ENCODE assay signal across 18 cellular contexts in the genomic region with DNA sequence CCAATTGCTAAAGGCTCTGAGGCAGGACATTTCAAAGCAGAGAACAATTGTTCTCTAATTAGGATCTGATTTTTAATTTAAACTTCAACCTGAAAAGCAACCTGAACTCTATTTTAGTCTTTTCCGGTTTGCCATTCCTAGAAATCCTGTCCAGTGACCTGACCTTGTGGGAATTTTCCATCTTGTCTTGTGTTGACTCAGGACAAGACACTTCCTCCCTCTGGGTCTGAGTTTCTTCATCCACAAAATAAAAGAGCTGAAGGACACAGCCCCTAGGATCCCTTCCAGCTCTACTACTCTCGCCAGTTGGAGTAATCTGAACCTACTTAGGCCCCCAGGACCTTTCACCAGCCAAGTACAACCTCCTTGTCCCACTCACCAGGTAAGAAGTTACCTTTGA.
DNase-seq lines count a peak whose midpoint lies in the region; ATAC-seq and TF ChIP-seq lines count a peak whose summit lies in the region.
"Had no signal": no experiment of that assay in that cellular context is flagged by ENCODE, and none has a peak within 500 bp of the region (broad histone marks: within the 10 kb centered on the region; RNA-seq: fewer than 3 reads in every experiment).

No MANE protein-coding gene starts in this region.

- no peaks in the 10 kb centered on the region for H3K9me3 Mint-ChIP-seq in activated CD4-positive, alpha-beta memory T cell treated with anti-CD3 and anti-CD28 coated beads for 36 hours
- H3K9me3 Mint-ChIP-seq in activated CD4-positive, alpha-beta memory T cell treated with anti-CD3 and anti-CD28 coated beads, Interleukin-2, amount 10 ng/mL, durations not matched to agents 7 days and 5 days: no peaks in the 10 kb centered on the region
- no peaks in the 10 kb centered on the region for H3K9me3 Mint-ChIP-seq in activated T-helper 17 cell treated with anti-CD3 and anti-CD28 coated beads, Interleukin-2, amount 50 U/mL, for 72 hours
- peaks cover 0 to 5% (median 0%) of the 10 kb centered on the region in 11 donors for H3K9me3 Mint-ChIP-seq in naive thymus-derived CD4-positive, alpha-beta T cell
- H3K9me3 Mint-ChIP-seq: activated B cell treated with CpG ODN at 0.5 μM for 24 hours, memory B cell had no signal

- H3K27me3 Mint-ChIP-seq in activated CD4-positive, alpha-beta memory T cell treated with anti-CD3 and anti-CD28 coated beads for 36 hours: no peaks in the 10 kb centered on the region
- H3K27me3 Mint-ChIP-seq in activated CD4-positive, alpha-beta memory T cell treated with anti-CD3 and anti-CD28 coated beads, Interleukin-2, amount 10 ng/mL, durations not matched to agents 7 days and 5 days: peaks cover 2% of the 10 kb centered on the region
- no peaks in the 10 kb centered on the region for H3K27me3 Mint-ChIP-seq in activated T-helper 17 cell treated with anti-CD3 and anti-CD28 coated beads, Interleukin-2, amount 50 U/mL, for 72 hours
- peaks cover 0 to 9% (median 0%) of the 10 kb centered on the region in 5 donors for H3K27me3 Mint-ChIP-seq in naive thymus-derived CD4-positive, alpha-beta T cell
- H3K27me3 Mint-ChIP-seq: activated B cell treated with CpG ODN at 0.5 μM for 24 hours had no signal

- H3K4me1 Mint-ChIP-seq in activated CD4-positive, alpha-beta memory T cell treated with anti-CD3 and anti-CD28 coated beads for 36 hours (ENCODE audit: low read depth): peaks cover 18% of the 10 kb centered on the region
- H3K4me1 Mint-ChIP-seq in activated CD4-positive, alpha-beta memory T cell treated with anti-CD3 and anti-CD28 coated beads, Interleukin-2, amount 10 ng/mL, durations not matched to agents 7 days and 5 days: peaks cover 20% of the 10 kb centered on the region
- peaks cover 17% of the 10 kb centered on the region for H3K4me1 Mint-ChIP-seq in activated T-helper 17 cell treated with anti-CD3 and anti-CD28 coated beads, Interleukin-2, amount 50 U/mL, for 72 hours
- H3K4me1 Mint-ChIP-seq in naive thymus-derived CD4-positive, alpha-beta T cell: peaks cover 15 to 22% (median 17%) of the 10 kb centered on the region in 7 donors

- H3K9me3 ChIP-seq in naive thymus-derived CD4-positive, alpha-beta T cell (ENCODE audit: control insufficient read depth in 2 of 3, low read length in 3 of 3): no peaks in the 10 kb centered on the region
- no peaks in the 10 kb centered on the region for H3K9me3 ChIP-seq in esophagus muscularis mucosa
- H3K9me3 ChIP-seq: A549, Caco-2, gastroesophageal sphincter, transverse colon had no signal

- TF ChIP-seq EP300 in esophagus muscularis mucosa (IDR thresholded peaks at IDR 0.05): no peak

- no peak overlapping the region for H3K4me3 ChIP-seq in naive thymus-derived CD4-positive, alpha-beta T cell (ENCODE audit: low read length)
- H3K4me3 ChIP-seq in esophagus muscularis mucosa: no peak overlapping the region
- H3K4me3 ChIP-seq: A549, gastroesophageal sphincter, transverse colon had no signal

- no peak for DNase-seq in activated CD4-positive, alpha-beta memory T cell treated with anti-CD3 and anti-CD28 coated beads for 36 hours
- no peak for DNase-seq in activated CD4-positive, alpha-beta memory T cell treated with anti-CD3 and anti-CD28 coated beads, Interleukin-2, amount 10 ng/mL, durations not matched to agents 7 days and 5 days
- peak; percentile 16 for DNase-seq in ELR (ENCODE audit: low read depth)
- DNase-seq in naive thymus-derived CD4-positive, alpha-beta T cell: no peak
- DNase-seq in caudate nucleus (lab: John Stamatoyannopoulos, UW): no peak
- no peak for DNase-seq in esophagus muscularis mucosa (ENCODE audit: extremely low spot score)
- DNase-seq: activated B cell treated with CpG ODN at 0.5 μM for 24 hours; Caco-2; H7; NCI-H748 treated with DMSO at 0.1 percent for 48 hours; RPMI8226; stimulated activated CD4-positive, alpha-beta T cell treated with anti-CD3 and anti-CD28 coated beads, Interleukin-4, amount 100 ng/mL, for 1 hour; transverse colon had no signal

- H3K27me3 ChIP-seq in naive thymus-derived CD4-positive, alpha-beta T cell (ENCODE audit: control insufficient read depth in 2 of 2, insufficient read depth in 2 of 2, low read length in 2 of 2): no peaks in the 10 kb centered on the region
- H3K27me3 ChIP-seq in esophagus muscularis mucosa: peaks cover 0 to 3% (median 0%) of the 10 kb centered on the region in 4 donors
- H3K27me3 ChIP-seq: transverse colon had no signal

- H3K4me3 Mint-ChIP-seq in activated CD4-positive, alpha-beta memory T cell treated with anti-CD3 and anti-CD28 coated beads for 36 hours: no peak overlapping the region
- no peak overlapping the region for H3K4me3 Mint-ChIP-seq in activated CD4-positive, alpha-beta memory T cell treated with anti-CD3 and anti-CD28 coated beads, Interleukin-2, amount 10 ng/mL, durations not matched to agents 7 days and 5 days
- no peak overlapping the region for H3K4me3 Mint-ChIP-seq in activated T-helper 17 cell treated with anti-CD3 and anti-CD28 coated beads, Interleukin-2, amount 50 U/mL, for 72 hours
- no peak overlapping the region for H3K4me3 Mint-ChIP-seq in naive thymus-derived CD4-positive, alpha-beta T cell
- H3K4me3 Mint-ChIP-seq: activated B cell treated with CpG ODN at 0.5 μM for 24 hours, memory B cell had no signal

- H3K4me1 ChIP-seq in naive thymus-derived CD4-positive, alpha-beta T cell (ENCODE audit: control insufficient read depth in 2 of 2, insufficient read depth in 2 of 2, low read length in 2 of 2): peaks cover 7 to 13% of the 10 kb centered on the region in 2 donors
- peaks cover 7 to 21% (median 18%) of the 10 kb centered on the region in 4 donors for H3K4me1 ChIP-seq in esophagus muscularis mucosa
- H3K4me1 ChIP-seq: A549, Caco-2, gastroesophageal sphincter had no signal

- H3K27ac Mint-ChIP-seq in activated CD4-positive, alpha-beta memory T cell treated with anti-CD3 and anti-CD28 coated beads for 36 hours: peak overlapping the region; percentile 8
- H3K27ac Mint-ChIP-seq in activated CD4-positive, alpha-beta memory T cell treated with anti-CD3 and anti-CD28 coated beads, Interleukin-2, amount 10 ng/mL, durations not matched to agents 7 days and 5 days: no peak overlapping the region
- H3K27ac Mint-ChIP-seq in activated T-helper 17 cell treated with anti-CD3 and anti-CD28 coated beads, Interleukin-2, amount 50 U/mL, for 72 hours: peak overlapping the region; percentile 4
- peak overlapping the region; percentile 34 to 93 (median 78) for H3K27ac Mint-ChIP-seq in naive thymus-derived CD4-positive, alpha-beta T cell

- intact Hi-C loops in activated CD4-positive, alpha-beta memory T cell treated with anti-CD3 and anti-CD28 coated beads for 36 hours (cut with micrococcal nuclease): no loop called here
- intact Hi-C loops in naive thymus-derived CD4-positive, alpha-beta T cell (cut with micrococcal nuclease): loop anchor here (5.0 kb wide), 2 partner anchors 998 to 1013 kb away; no protein-coding TSS in a partner anchor
- intact Hi-C loops in esophagus muscularis mucosa (cut with DNase I): no loop called here

- 63% methylated on average over 2 of the region's 2 CpGs for WGBS in esophagus muscularis mucosa

- no peak for TF ChIP-seq POLR2A in esophagus muscularis mucosa (IDR thresholded peaks at IDR 0.05; ENCODE audit: low read depth)

- no peak for TF ChIP-seq CTCF in esophagus muscularis mucosa (IDR thresholded peaks at IDR 0.05)

- CTCF ChIA-PET in activated CD4-positive, alpha-beta memory T cell treated with anti-CD3 and anti-CD28 coated beads for 36 hours (lab: Charles Lee): interaction anchor here (0.7 to 3.5 kb wide), 12 partner anchors 9 to 215 kb away, joined by 3 to 107 read pairs (median 6); no protein-coding TSS in a partner anchor
- CTCF ChIA-PET in activated CD4-positive, alpha-beta memory T cell treated with anti-CD3 and anti-CD28 coated beads, Interleukin-2, amount 10 ng/mL, durations not matched to agents 7 days and 5 days (lab: Charles Lee): interaction anchor here (1.0 to 4.0 kb wide), 13 partner anchors 8 to 396 kb away, joined by 3 to 78 read pairs (median 5); no protein-coding TSS in a partner anchor
- CTCF ChIA-PET in naive thymus-derived CD4-positive, alpha-beta T cell (lab: Charles Lee): interaction anchor here (0.6 to 3.4 kb wide), 7 partner anchors 8 to 163 kb away, joined by 3 to 39 read pairs (median 3); no protein-coding TSS in a partner anchor

- POLR2A ChIA-PET in activated CD4-positive, alpha-beta memory T cell treated with anti-CD3 and anti-CD28 coated beads for 36 hours (lab: Charles Lee): no interaction called here
- POLR2A ChIA-PET in activated CD4-positive, alpha-beta memory T cell treated with anti-CD3 and anti-CD28 coated beads, Interleukin-2, amount 10 ng/mL, durations not matched to agents 7 days and 5 days (lab: Charles Lee): interaction anchor here (0.7 to 1.9 kb wide), 3 partner anchors 8 to 992 kb away, joined by 3 to 10 read pairs (median 5); no protein-coding TSS in a partner anchor
- POLR2A ChIA-PET in naive thymus-derived CD4-positive, alpha-beta T cell (lab: Charles Lee): interaction anchor here (1.9 kb wide), 1 partner anchor 66 kb away, joined by 7 read pairs; a partner anchor contains a TSS

- no peak overlapping the region for H3K27ac ChIP-seq in naive thymus-derived CD4-positive, alpha-beta T cell (ENCODE audit: low read depth, low read length)
- no peak overlapping the region for H3K27ac ChIP-seq in caudate nucleus (ENCODE audit: low read depth, low read length)
- H3K27ac ChIP-seq in esophagus muscularis mucosa (replicated peaks in 1 of 4): peak overlapping the region in 1 of 4 donors; percentile 20
- H3K27ac ChIP-seq: A549 had no signal

- no peak for ATAC-seq in activated T-helper 17 cell treated with anti-CD3 and anti-CD28 coated beads, Interleukin-2, amount 50 U/mL, for 72 hours (replicated peaks)
- no peak for ATAC-seq in naive thymus-derived CD4-positive, alpha-beta T cell
- ATAC-seq in HG03439 (IDR thresholded peaks at IDR 0.05; ENCODE audit: unreplicated experiment): no peak

- H3K36me3 Mint-ChIP-seq in activated CD4-positive, alpha-beta memory T cell treated with anti-CD3 and anti-CD28 coated beads for 36 hours: no peaks in the 10 kb centered on the region
- H3K36me3 Mint-ChIP-seq in activated CD4-positive, alpha-beta memory T cell treated with anti-CD3 and anti-CD28 coated beads, Interleukin-2, amount 10 ng/mL, durations not matched to agents 7 days and 5 days (ENCODE audit: low read depth): no peaks in the 10 kb centered on the region
- H3K36me3 Mint-ChIP-seq in activated T-helper 17 cell treated with anti-CD3 and anti-CD28 coated beads, Interleukin-2, amount 50 U/mL, for 72 hours (ENCODE audit: low read depth): no peaks in the 10 kb centered on the region
- no peaks in the 10 kb centered on the region for H3K36me3 Mint-ChIP-seq in naive thymus-derived CD4-positive, alpha-beta T cell
- H3K36me3 Mint-ChIP-seq: memory B cell had no signal

- H3K36me3 ChIP-seq in naive thymus-derived CD4-positive, alpha-beta T cell (ENCODE audit: control insufficient read depth in 2 of 3, insufficient read depth in 3 of 3, low read length in 3 of 3): no peaks in the 10 kb centered on the region
- H3K36me3 ChIP-seq in esophagus muscularis mucosa: no peaks in the 10 kb centered on the region
- H3K36me3 ChIP-seq: gastroesophageal sphincter, transverse colon had no signal

Comparison
In these comparisons a context has a peak if more than half of its experiments do, and no peak if none do; other contexts are left out.
1. intact Hi-C loops: an anchor here in naive thymus-derived CD4-positive, alpha-beta T cell (5.0 kb wide); none called in activated CD4-positive, alpha-beta memory T cell treated with anti-CD3 and anti-CD28 coated beads for 36 hours and esophagus muscularis mucosa.